8 cellular contexts compared by ENCODE assay signal in genomic region chr7:135160098-135160857, GRCh38. TPM values are rescaled to one million over a fixed set of nuclear protein-coding genes. Genes with fewer than 3 reads are reported as not detected.
DNase-seq lines count a peak whose midpoint lies in the region; ATAC-seq, FAIRE-seq and TF ChIP-seq lines count a peak whose summit lies in the region.

No MANE protein-coding gene starts in this region.

- POLR2A ChIA-PET in A549 (lab: Yijun Ruan, JAX), result interaction anchor here (1.4 kb wide), 1 partner anchor 10 kb away, joined by 4 read pairs; the partner anchor contains the start of gene CYREN

- peaks cover 44% of the 10 kb centered on the region for H3K9me3 ChIP-seq in A549
- H3K9me3 ChIP-seq in osteoblast (ENCODE audit: low read depth, low read length), result no peaks in the 10 kb centered on the region

- WGBS in A549 (ENCODE audit: missing lambda C conversion rate), result 76% methylated on average over 5 of the region's 5 CpGs

- CTCF ChIA-PET in A549 (lab: Yijun Ruan, JAX), result interaction anchor here (0.6 to 4.5 kb wide), 4 partner anchors 9 to 412 kb away, joined by 4 to 31 read pairs (median 4); partner anchors contain the start of gene CYREN

- peaks cover 17% of the 10 kb centered on the region for H3K4me1 ChIP-seq in A549
- H3K4me1 ChIP-seq in osteoblast (ENCODE audit: insufficient read depth, low read length), result peaks cover 18% of the 10 kb centered on the region

- H3K27ac ChIP-seq in A549 (peak overlapping the region; percentile 73 to 75), osteoblast (ENCODE audit: low read depth, low read length) (peak overlapping the region; percentile 57)

- peaks cover 5% of the 10 kb centered on the region for H3K36me3 ChIP-seq in osteoblast (ENCODE audit: insufficient read depth, low read length)

- peak overlapping the region; percentile 53 for H3K4me2 ChIP-seq in A549
- H3K4me2 ChIP-seq in osteoblast (ENCODE audit: insufficient read depth, low read length), result peak overlapping the region; percentile 13

- peaks cover 3 to 14% of the 10 kb centered on the region in 2 donors for H3K9me3 Mint-ChIP-seq in effector memory CD8-positive, alpha-beta T cell

- H3K4me1 Mint-ChIP-seq in effector memory CD8-positive, alpha-beta T cell (ENCODE audit: low read depth in 2 of 2), result peaks cover 56 to 65% of the 10 kb centered on the region in 2 donors

- TF ChIP-seq RAD21 in A549 (conservative IDR thresholded peaks at IDR 0.05 in 1 of 2, IDR thresholded peaks at IDR 0.05 in 1 of 2), result no peak

- H3K4me3 Mint-ChIP-seq in effector memory CD8-positive, alpha-beta T cell, result peak overlapping the region; percentile 17 to 64

- no peak for TF ChIP-seq CTCF in A549 (IDR thresholded peaks at IDR 0.05)
- TF ChIP-seq CTCF in GM20000 (IDR thresholded peaks at IDR 0.05; ENCODE audit: extremely low read depth, missing control alignments), result no peak
- TF ChIP-seq CTCF in osteoblast (IDR thresholded peaks at IDR 0.05; ENCODE audit: extremely low read depth, low read depth, low read length), result no peak

- ATAC-seq in A549, result no peak; a peak in 2 of 6 replicates
- peak; percentile 58 for ATAC-seq in effector memory CD8-positive, alpha-beta T cell (replicated peaks)

- peaks cover 3% of the 10 kb centered on the region for H3K79me2 ChIP-seq in osteoblast (ENCODE audit: insufficient read depth, low read length)

- H3K36me3 Mint-ChIP-seq in effector memory CD8-positive, alpha-beta T cell (ENCODE audit: insufficient read depth), result peaks cover 43% of the 10 kb centered on the region

- no peak for FAIRE-seq in A549 (lab: Jason Lieb, UNC)

- TF ChIP-seq EP300 in A549 (IDR thresholded peaks at IDR 0.05), result no peak

- no peak for TF ChIP-seq POLR2A in A549 (IDR thresholded peaks at IDR 0.05; ENCODE audit: low read length)

- H3K27me3 ChIP-seq in osteoblast (ENCODE audit: insufficient read depth, low read length), result no peaks in the 10 kb centered on the region

- H4K20me1 ChIP-seq in osteoblast (ENCODE audit: insufficient read depth, low read length), result no peaks in the 10 kb centered on the region

- H3K27ac Mint-ChIP-seq in effector memory CD8-positive, alpha-beta T cell, result peak overlapping the region; percentile 88 to 96

- H3K4me3 ChIP-seq in A549 (no peak overlapping the region), osteoblast (ENCODE audit: insufficient read depth, low read length) (no peak overlapping the region)

- DNase-seq in A549 (ENCODE audit: low read depth in 1 of 2, low spot score in 1 of 2) (peak in 1 of 2 experiments; percentile 36), GM20000 (ENCODE audit: low spot score) (peak; percentile 19), MV-4-11 (lab: John Stamatoyannopoulos, UW) (peak; percentile 74), osteoblast (ENCODE audit: insufficient read length, low spot score, missing footprints) (no peak), middle frontal gyrus (ENCODE audit: extremely low spot score, low spot score) (no peak), AG08396 (ENCODE audit: low spot score) (no peak)
- DNase-seq in effector memory CD8-positive, alpha-beta T cell, result no peak
- DNase-seq in activated CD8-positive, alpha-beta memory T cell treated with anti-CD3 and anti-CD28 coated beads for 24 hours, result no peak

- no peak overlapping the region for H2AFZ ChIP-seq in osteoblast (ENCODE audit: low read length)

- H3K27me3 Mint-ChIP-seq in effector memory CD8-positive, alpha-beta T cell, result no peaks in the 10 kb centered on the region

TF ChIP-seq in A549, 52 proteins besides CTCF, POLR2A, EP300 and RAD21:
- no peak for TF ChIP-seq JUN (IDR thresholded peaks at IDR 0.05)
- TF ChIP-seq MAFK (IDR thresholded peaks at IDR 0.05; ENCODE audit: partially characterized antibody), result peak; percentile 81
- TF ChIP-seq NFE2L2 (conservative IDR thresholded peaks at IDR 0.05; ENCODE audit: low read length), result peak; percentile 39
- no peak for TF ChIP-seq MAZ (IDR thresholded peaks at IDR 0.05; ENCODE audit: borderline replicate concordance, low read depth, low read length)
- no peak for TF ChIP-seq FOSL2 (IDR thresholded peaks at IDR 0.05)
- peak; percentile 35; the same call in 1 of the 2 replicates for TF ChIP-seq FOSL2 (CRISPR knock-in tag; IDR thresholded peaks at IDR 0.05)
- TF ChIP-seq MAX (IDR thresholded peaks at IDR 0.05), result 0 out of 2 replicates have a peak, but pooled peaks have one; percentile 18
- no peak for TF ChIP-seq CBX2 (IDR thresholded peaks at IDR 0.05; ENCODE audit: borderline replicate concordance, low read depth)

RNA-seq across cellular contexts. Expression of gene CYREN, which starts 10.2 kb away (rescaled TPM):
- polyA plus RNA-seq in A549 (2011; rRNA removed), result 69.1 and 70.4 TPM in 2 replicates
- 44.8 and 50.9 TPM in 2 replicates for polyA plus RNA-seq in A549 (2012; cell fraction: cytosol; rRNA removed)
- polyA plus RNA-seq in A549 (2012; cell fraction: nucleus; rRNA removed), result 29.7 and 31.2 TPM in 2 replicates
- 59.3 to 61.1 TPM (median 59.5 TPM) in 3 replicates for polyA plus RNA-seq in A549 (2017; fragmentation: RNase III; extraction: RNeasy Plus Mini Kit Qiagen cat#74134 plus additional on column Dnase treatment)
- 73.6 and 76.3 TPM in 2 replicates for polyA minus RNA-seq in A549 (2011; rRNA and poly(A)+ RNA removed)
- 29.8 and 35.5 TPM in 2 replicates for total RNA-seq in osteoblast

RNA-seq across cellular contexts. Expression of gene TMEM140, which starts 12.4 kb away (rescaled TPM):
- polyA plus RNA-seq in A549 (2011; rRNA removed) (0.87 and 1.4 TPM in 2 replicates), A549 (2017; fragmentation: RNase III; extraction: RNeasy Plus Mini Kit Qiagen cat#74134 plus additional on column Dnase treatment) (0.72 to 0.79 TPM (median 0.76 TPM) in 3 replicates)
- 0.09 and 0.18 TPM in 2 replicates for polyA plus RNA-seq in A549 (2012; cell fraction: cytosol; rRNA removed)
- polyA plus RNA-seq in A549 (2012; cell fraction: nucleus; rRNA removed), result 0.11 and 0.31 TPM in 2 replicates
- polyA minus RNA-seq in A549 (2011; rRNA and poly(A)+ RNA removed), result 0.79 and 1.4 TPM in 2 replicates
- total RNA-seq in osteoblast, result 13.8 and 14.1 TPM in 2 replicates

RNA-seq across cellular contexts. Expression of gene WDR91, which starts 51.0 kb away (rescaled TPM):
- 5.3 and 7.4 TPM in 2 replicates for polyA plus RNA-seq in A549 (2011; rRNA removed)
- polyA plus RNA-seq in A549 (2012; cell fraction: cytosol; rRNA removed), result 7.2 and 9.6 TPM in 2 replicates
- polyA plus RNA-seq in A549 (2012; cell fraction: nucleus; rRNA removed), result 25.7 and 29.1 TPM in 2 replicates
- polyA plus RNA-seq in A549 (2017; fragmentation: RNase III; extraction: RNeasy Plus Mini Kit Qiagen cat#74134 plus additional on column Dnase treatment), result 4.6 to 5.5 TPM (median 5.1 TPM) in 3 replicates
- 8.5 and 11.2 TPM in 2 replicates for polyA minus RNA-seq in A549 (2011; rRNA and poly(A)+ RNA removed)
- total RNA-seq in osteoblast, result 7.1 and 8.7 TPM in 2 replicates

Comparison
In these comparisons a context has a peak if more than half of its experiments do, and no peak if none do; other contexts are left out.
1. DNase-seq: peak in GM20000 (single experiment) and MV-4-11 (single experiment); none in effector memory CD8-positive, alpha-beta T cell (0 of 3), osteoblast (single experiment), middle frontal gyrus (single experiment), AG08396 (single experiment) and activated CD8-positive, alpha-beta memory T cell treated with anti-CD3 and anti-CD28 coated beads for 24 hours (single experiment).